In the genomic region with DNA sequence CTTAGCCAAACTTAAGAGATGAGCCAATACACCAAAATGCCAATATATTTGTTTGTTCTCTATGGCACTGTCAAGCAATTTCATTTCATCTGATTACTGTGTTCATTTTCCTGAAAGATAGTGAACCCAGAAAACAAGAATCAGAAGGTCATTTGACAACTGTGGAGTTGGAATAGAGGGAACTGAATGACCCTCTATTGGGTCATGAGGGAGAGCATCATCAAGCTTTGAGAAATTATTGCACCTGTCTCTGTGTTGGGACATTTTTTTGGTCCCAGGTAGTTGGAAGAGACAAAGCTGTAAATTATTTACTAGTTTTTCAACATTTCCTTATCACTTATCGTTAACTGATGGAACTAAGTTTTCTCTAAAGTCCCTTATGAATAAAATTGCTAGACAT, we compare ENCODE assay signal across 31 cellular contexts.
"Had no signal": no experiment of that assay in that cellular context is flagged by ENCODE, and none has a peak within 500 bp of the region (broad histone marks: within the 10 kb centered on the region; RNA-seq: fewer than 3 reads in every experiment).

No MANE protein-coding gene starts in this region.

- FAIRE-seq: colon, endometrium, endothelial cell of umbilical vein, frontal cortex had no signal

- H3K27ac ChIP-seq: body of pancreas, WERI-Rb-1 had no signal

- ATAC-seq: activated CD4-positive, CD25-positive, alpha-beta regulatory T cell treated with anti-CD3 and anti-CD28 coated beads, Interleukin-2, amount 50 U/mL, for 24 hours; activated CD8-positive, alpha-beta T cell treated with anti-CD3 and anti-CD28 coated beads for 36 hours; activated T-cell treated with anti-CD3 and anti-CD28 coated beads, Interleukin-2, amount 50 U/mL, for 4 hours; activated T-helper 17 cell treated with anti-CD3 and anti-CD28 coated beads, Interleukin-2, amount 50 U/mL, for 72 hours; body of pancreas; effector memory CD8-positive, alpha-beta T cell; esophagus mucosa; T-helper 17 cell had no signal

- DNase-seq: activated B cell treated with CpG ODN at 0.5 μM for 24 hours; activated CD4-positive, alpha-beta T cell treated with anti-CD3 and anti-CD28 coated beads for 48 hours; activated CD4-positive, alpha-beta T cell treated with anti-CD3 and anti-CD28 coated beads, Interleukin-2, amount 50 U/mL, for 1 hour; activated CD4-positive, alpha-beta T cell treated with anti-CD3 and anti-CD28 coated beads, Interleukin-2, amount 50 U/mL, for 48 hours; activated CD8-positive, alpha-beta memory T cell treated with anti-CD3 and anti-CD28 coated beads for 24 hours; activated CD8-positive, alpha-beta T cell treated with anti-CD3 and anti-CD28 coated beads for 36 hours; activated effector memory CD4-positive, alpha-beta T cell treated with Interleukin-2 at 50 U/mL for 16 hours; activated gamma-delta T cell treated with Interleukin-2 at 50 U/mL for 16 hours; activated naive CD4-positive, alpha-beta T cell treated with anti-CD3 and anti-CD28 coated beads, Interleukin-2, amount 50 U/mL, for 16 hours; activated naive CD4-positive, alpha-beta T cell treated with Interleukin-2 at 50 U/mL for 16 hours; activated T-cell treated with anti-CD3 and anti-CD28 coated beads, Interleukin-2, amount 50 U/mL, for 4 hours; amniotic stem cell; anterior cingulate cortex; body of pancreas; caudate nucleus; cortex of kidney; dermis blood vessel endothelial cell; effector CD4-positive, alpha-beta T cell; effector memory CD8-positive, alpha-beta T cell; foreskin fibroblast; T-helper 1 cell; T-helper 17 cell; T1000; WERI-Rb-1 had no signal

- H3K36me3 ChIP-seq: WERI-Rb-1 had no signal

- H3K4me3 ChIP-seq: body of pancreas had no signal

- H3K9me3 ChIP-seq: body of pancreas had no signal

- H3K27me3 ChIP-seq: body of pancreas had no signal
